8 cellular contexts compared by ENCODE assay signal in genomic region chr2:73163522-73164367, GRCh38. TPM values are rescaled to one million over a fixed set of nuclear protein-coding genes. Genes with fewer than 3 reads are reported as not detected.
A peak's percentile ranks its signal among the peaks of the same experiment; 100 is the strongest.
DNase-seq lines count a peak whose midpoint lies in the region; ATAC-seq and TF ChIP-seq lines count a peak whose summit lies in the region.

No MANE protein-coding gene starts in this region.

- no peak overlapping the region for H3K27ac Mint-ChIP-seq in activated CD4-positive, alpha-beta memory T cell treated with anti-CD3 and anti-CD28 coated beads, Interleukin-2, amount 10 ng/mL, durations not matched to agents 7 days and 5 days
- H3K27ac Mint-ChIP-seq in endothelial cell (ENCODE audit: unreplicated experiment), result no peak overlapping the region
- H3K27ac Mint-ChIP-seq in stimulated activated naive B cell treated with anti-CD40 and anti-IgM and Interleukin-4, amounts not matched to agents 10 μg/mL and 1 μg/mL and 100 μg/mL, for 72 hours, result no peak overlapping the region

- H3K36me3 Mint-ChIP-seq in activated CD4-positive, alpha-beta memory T cell treated with anti-CD3 and anti-CD28 coated beads, Interleukin-2, amount 10 ng/mL, durations not matched to agents 7 days and 5 days (ENCODE audit: low read depth), result no peaks in the 10 kb centered on the region
- no peaks in the 10 kb centered on the region for H3K36me3 Mint-ChIP-seq in endothelial cell (ENCODE audit: low read depth, unreplicated experiment)
- H3K36me3 Mint-ChIP-seq in stimulated activated naive B cell treated with anti-CD40 and anti-IgM and Interleukin-4, amounts not matched to agents 10 μg/mL and 1 μg/mL and 100 μg/mL, for 72 hours, result no peaks in the 10 kb centered on the region

- ATAC-seq in HG03108 (IDR thresholded peaks at IDR 0.05; ENCODE audit: unreplicated experiment), result peak; percentile 69
- peak; percentile 90 to 93 for ATAC-seq in stimulated activated naive B cell treated with anti-CD40 and anti-IgM and Interleukin-4, amounts not matched to agents 10 μg/mL and 1 μg/mL and 100 μg/mL, for 72 hours (replicated peaks)

- H3K27me3 Mint-ChIP-seq in activated CD4-positive, alpha-beta memory T cell treated with anti-CD3 and anti-CD28 coated beads, Interleukin-2, amount 10 ng/mL, durations not matched to agents 7 days and 5 days, result peaks cover 5% of the 10 kb centered on the region
- H3K27me3 Mint-ChIP-seq in endothelial cell (ENCODE audit: unreplicated experiment), result peaks cover 2% of the 10 kb centered on the region
- peaks cover 19 to 38% of the 10 kb centered on the region in 2 donors for H3K27me3 Mint-ChIP-seq in stimulated activated naive B cell treated with anti-CD40 and anti-IgM and Interleukin-4, amounts not matched to agents 10 μg/mL and 1 μg/mL and 100 μg/mL, for 72 hours

- CTCF ChIA-PET in AG04449 (lab: Yijun Ruan, JAX), result interaction anchor here (0.5 to 11.2 kb wide), 32 partner anchors 8 to 1629 kb away, joined by 3 to 294 read pairs (median 5); partner anchors contain the start of genes SMYD5 and SPR
- CTCF ChIA-PET in activated CD4-positive, alpha-beta memory T cell treated with anti-CD3 and anti-CD28 coated beads, Interleukin-2, amount 10 ng/mL, durations not matched to agents 7 days and 5 days (lab: Charles Lee), result interaction anchor here (0.6 to 2.2 kb wide), 11 partner anchors 13 to 271 kb away, joined by 3 to 15 read pairs (median 4); no protein-coding TSS in a partner anchor

- no peaks in the 10 kb centered on the region for H3K4me1 Mint-ChIP-seq in activated CD4-positive, alpha-beta memory T cell treated with anti-CD3 and anti-CD28 coated beads, Interleukin-2, amount 10 ng/mL, durations not matched to agents 7 days and 5 days
- peaks cover 2% of the 10 kb centered on the region for H3K4me1 Mint-ChIP-seq in endothelial cell (ENCODE audit: unreplicated experiment)
- no peaks in the 10 kb centered on the region for H3K4me1 Mint-ChIP-seq in stimulated activated naive B cell treated with anti-CD40 and anti-IgM and Interleukin-4, amounts not matched to agents 10 μg/mL and 1 μg/mL and 100 μg/mL, for 72 hours

- POLR2A ChIA-PET in AG04449 (lab: Yijun Ruan, JAX), result no interaction called here
- POLR2A ChIA-PET in activated CD4-positive, alpha-beta memory T cell treated with anti-CD3 and anti-CD28 coated beads, Interleukin-2, amount 10 ng/mL, durations not matched to agents 7 days and 5 days (lab: Charles Lee), result interaction anchor here (0.8 kb wide), 1 partner anchor 171 kb away, joined by 3 read pairs; no protein-coding TSS in a partner anchor

- in situ Hi-C loops in GM13976 (cut with MboI; ENCODE audit: low sequenced_read_pairs, unreplicated experiment), result loop anchor here (10.0 kb wide), 1 partner anchor 79 kb away; no protein-coding TSS in a partner anchor

- H3K9me3 Mint-ChIP-seq in activated CD4-positive, alpha-beta memory T cell treated with anti-CD3 and anti-CD28 coated beads, Interleukin-2, amount 10 ng/mL, durations not matched to agents 7 days and 5 days, result no peaks in the 10 kb centered on the region
- no peaks in the 10 kb centered on the region for H3K9me3 Mint-ChIP-seq in endothelial cell (ENCODE audit: unreplicated experiment)
- H3K9me3 Mint-ChIP-seq in stimulated activated naive B cell treated with anti-CD40 and anti-IgM and Interleukin-4, amounts not matched to agents 10 μg/mL and 1 μg/mL and 100 μg/mL, for 72 hours, result no peaks in the 10 kb centered on the region

- no peak overlapping the region for H3K4me3 ChIP-seq in AG04449 (ENCODE audit: low read depth, low read length)

- H3K4me3 Mint-ChIP-seq in activated CD4-positive, alpha-beta memory T cell treated with anti-CD3 and anti-CD28 coated beads, Interleukin-2, amount 10 ng/mL, durations not matched to agents 7 days and 5 days, result no peak overlapping the region
- no peak overlapping the region for H3K4me3 Mint-ChIP-seq in endothelial cell (ENCODE audit: unreplicated experiment)
- no peak overlapping the region for H3K4me3 Mint-ChIP-seq in stimulated activated naive B cell treated with anti-CD40 and anti-IgM and Interleukin-4, amounts not matched to agents 10 μg/mL and 1 μg/mL and 100 μg/mL, for 72 hours

- DNase-seq in AG04449 (ENCODE audit: low read depth, low spot score) (no peak), GM13976 (ENCODE audit: low spot score) (peak; percentile 83), NCI-H69 (lab: John Stamatoyannopoulos, UW) (peak; percentile 45), endothelial cell (ENCODE audit: low spot score) (peak; percentile 82), middle frontal gyrus (ENCODE audit: extremely low spot score, low spot score) (peak; percentile 62)
- peak; percentile 71 for DNase-seq in activated CD4-positive, alpha-beta memory T cell treated with anti-CD3 and anti-CD28 coated beads, Interleukin-2, amount 10 ng/mL, durations not matched to agents 7 days and 5 days
- peak; percentile 39 for DNase-seq in stimulated activated naive B cell treated with anti-CD40 and anti-IgM and Interleukin-4, amounts not matched to agents 10 μg/mL and 1 μg/mL and 100 μg/mL, for 72 hours

- TF ChIP-seq CTCF in AG04449 (IDR thresholded peaks at IDR 0.05; ENCODE audit: insufficient read depth, low read length, missing control alignments) (peak; percentile 87), GM13976 (IDR thresholded peaks at IDR 0.05; ENCODE audit: borderline replicate concordance, control extremely low read depth, extremely low read depth, insufficient read depth, missing control alignments) (peak; percentile 71), endothelial cell (IDR thresholded peaks at IDR 0.05; ENCODE audit: unreplicated experiment) (peak; percentile 88)

RNA-seq across cellular contexts. Expression of gene NOTO, which starts 38.6 kb away (rescaled TPM):
- total RNA-seq in activated CD4-positive, alpha-beta memory T cell treated with anti-CD3 and anti-CD28 coated beads, Interleukin-2, amount 10 ng/mL, durations not matched to agents 7 days and 5 days, result not detected
- not detected for total RNA-seq in endothelial cell (ENCODE audit: unreplicated experiment)

RNA-seq across cellular contexts. Expression of gene SMYD5, which starts 50.3 kb away (rescaled TPM):
- total RNA-seq in activated CD4-positive, alpha-beta memory T cell treated with anti-CD3 and anti-CD28 coated beads, Interleukin-2, amount 10 ng/mL, durations not matched to agents 7 days and 5 days, result 10 to 100 TPM in 1 of 2 experiments, 1 to 10 TPM in 1; 8.9 to 14.3 TPM
- total RNA-seq in endothelial cell (ENCODE audit: unreplicated experiment), result 17.0 TPM

RNA-seq across cellular contexts. Expression of gene RAB11FIP5, which starts 51.0 kb away (rescaled TPM):
- total RNA-seq in activated CD4-positive, alpha-beta memory T cell treated with anti-CD3 and anti-CD28 coated beads, Interleukin-2, amount 10 ng/mL, durations not matched to agents 7 days and 5 days, result 10 to 100 TPM; 22.6 to 24.0 TPM
- 27.8 TPM for total RNA-seq in endothelial cell (ENCODE audit: unreplicated experiment)
